7 cellular contexts compared by ENCODE assay signal in genomic region chr1:154198756-154199562, GRCh38. TPM values are rescaled to one million over a fixed set of nuclear protein-coding genes. Genes with fewer than 3 reads are reported as not detected.
DNase-seq lines count a peak whose midpoint lies in the region; ATAC-seq and TF ChIP-seq lines count a peak whose summit lies in the region.

No MANE protein-coding gene starts in this region.

- in situ Hi-C loops in mammary epithelial cell (cut with MboI; ENCODE audit: low sequenced_read_pairs in 2 of 2), result no loop called here

- H3K4me3 ChIP-seq in HUES48 (ENCODE audit: low read depth, low read length), result 0 out of 2 replicates have a peak overlapping the region, but pooled peaks have one; percentile 18
- H3K4me3 ChIP-seq in mammary epithelial cell (replicated peaks in 1 of 3; ENCODE audit: insufficient read depth in 1 of 3, low read depth in 2 of 3, low read length in 3 of 3), result no peak overlapping the region
- H3K4me3 ChIP-seq in kidney epithelial cell (ENCODE audit: low read depth, low read length), result no peak overlapping the region
- H3K4me3 ChIP-seq in testis, result no peak overlapping the region

- TF ChIP-seq POLR2A in testis (IDR thresholded peaks at IDR 0.05), result no peak

- intact Hi-C loops in mammary epithelial cell (cut with micrococcal nuclease), result loop anchor here (1.0 to 10.0 kb wide), 4 partner anchors 21 to 346 kb away; partner anchors contain the start of genes HAX1 and UBAP2L
- intact Hi-C loops in testis (cut with DNase I; ENCODE audit: low total_unique reads), result no loop called here

- BruUV-seq in mammary epithelial cell (replicated peaks; lab: Mats Ljungman, UMichigan), result no TSS peak

- TF ChIP-seq CTCF in mammary epithelial cell (conservative IDR thresholded peaks at IDR 0.05 in 1 of 2, IDR thresholded peaks at IDR 0.05 in 1 of 2; ENCODE audit: extremely low read depth in 1 of 2, insufficient read depth in 1 of 2, low read depth in 1 of 2, low read length in 2 of 2) (peak; percentile 52 to 57), kidney epithelial cell (IDR thresholded peaks at IDR 0.05; ENCODE audit: insufficient read depth, low read length, poor library complexity, severe bottlenecking) (peak; percentile 62), testis (IDR thresholded peaks at IDR 0.05) (peak; percentile 14 to 53 (median 50))

- CTCF ChIA-PET in mammary epithelial cell (lab: Charles Lee; ENCODE audit: low non-redundant PET), result interaction anchor here (0.5 to 1.6 kb wide), 2 partner anchors 13 to 136 kb away, joined by 4 to 8 read pairs; no protein-coding TSS in a partner anchor

- H3K27me3 ChIP-seq in HUES48 (ENCODE audit: control insufficient read depth, insufficient read depth, low read length), result no peaks in the 10 kb centered on the region
- no peaks in the 10 kb centered on the region for H3K27me3 ChIP-seq in mammary epithelial cell (ENCODE audit: insufficient read depth, low read length)
- H3K27me3 ChIP-seq in kidney epithelial cell (ENCODE audit: control insufficient read depth, insufficient read depth, low read length), result peaks cover 4% of the 10 kb centered on the region
- no peaks in the 10 kb centered on the region for H3K27me3 ChIP-seq in testis

- H3K4me1 ChIP-seq in HUES48 (ENCODE audit: control insufficient read depth, insufficient read depth, low read length) (peaks cover 10% of the 10 kb centered on the region), mammary epithelial cell (ENCODE audit: insufficient read depth, low read length) (peaks cover 9% of the 10 kb centered on the region), testis (peaks cover 9% of the 10 kb centered on the region)

- peak; percentile 44 for DNase-seq in Daoy (ENCODE audit: low read depth)
- DNase-seq in RPMI7951 (ENCODE audit: low read depth), result peak; percentile 62
- DNase-seq in mammary epithelial cell, result peak; percentile 48
- DNase-seq in kidney epithelial cell (ENCODE audit: low read depth), result no peak
- peak; percentile 72 for DNase-seq in testis

- dilution Hi-C loops in mammary epithelial cell (cut with HindIII; ENCODE audit: low sequenced_read_pairs), result loop anchor here (5.0 kb wide), 1 partner anchor 58 kb away; no protein-coding TSS in a partner anchor

- no peak overlapping the region for H3K27ac ChIP-seq in HUES48 (ENCODE audit: low read depth, low read length)
- no peak overlapping the region for H3K27ac ChIP-seq in mammary epithelial cell (ENCODE audit: insufficient read depth, low read depth, low read length)
- H3K27ac ChIP-seq in testis, result peak overlapping the region in 1 of 2 donors; percentile 45

- no peak for ATAC-seq in GM21619 (IDR thresholded peaks at IDR 0.05; ENCODE audit: unreplicated experiment)

- no peak overlapping the region for H3K4me2 ChIP-seq in mammary epithelial cell (ENCODE audit: insufficient read depth, low read depth, low read length)

- H4K20me1 ChIP-seq in mammary epithelial cell (ENCODE audit: insufficient read depth, low read length), result no peaks in the 10 kb centered on the region

- H3K36me3 ChIP-seq in HUES48 (ENCODE audit: control insufficient read depth, insufficient read depth, low read length) (no peaks in the 10 kb centered on the region), mammary epithelial cell (ENCODE audit: insufficient read depth, low read length) (no peaks in the 10 kb centered on the region), kidney epithelial cell (ENCODE audit: control insufficient read depth, insufficient read depth, low read length) (no peaks in the 10 kb centered on the region), testis (ENCODE audit: low read depth, missing control alignments) (no peaks in the 10 kb centered on the region)

- no peaks in the 10 kb centered on the region for H3K9me3 ChIP-seq in HUES48 (ENCODE audit: control insufficient read depth, insufficient read depth, low read length)
- H3K9me3 ChIP-seq in mammary epithelial cell (replicated peaks; ENCODE audit: insufficient read depth, low read length), result no peaks in the 10 kb centered on the region
- no peaks in the 10 kb centered on the region for H3K9me3 ChIP-seq in testis

- no peak overlapping the region for H3K9ac ChIP-seq in HUES48 (ENCODE audit: low read depth, low read length)
- H3K9ac ChIP-seq in mammary epithelial cell (ENCODE audit: insufficient read depth, low read length), result no peak overlapping the region

- peak overlapping the region; percentile 24 for H2AFZ ChIP-seq in mammary epithelial cell (ENCODE audit: low read depth, low read length)

- WGBS in mammary epithelial cell (ENCODE audit: low coverage, missing lambda C conversion rate), result 10% methylated on average over 5 of the region's 5 CpGs
- 21 to 36% methylated on average over 5 of the region's 5 CpGs for WGBS in testis, 2 donors

- no peaks in the 10 kb centered on the region for H3K79me2 ChIP-seq in mammary epithelial cell (ENCODE audit: insufficient read depth, low read length)

RNA-seq across cellular contexts. Expression of gene TPM3, which starts 7.1 kb away (rescaled TPM):
- total RNA-seq in Daoy (2014; rRNA removed; shearing (Covaris generic)), result 1,219 and 1,519 TPM in 2 replicates
- 499 and 606 TPM in 2 replicates for total RNA-seq in RPMI7951 (2014; rRNA removed; shearing (Covaris generic))
- total RNA-seq in mammary epithelial cell (100 to 1,000 TPM; 330 to 550 TPM), kidney epithelial cell (434 and 529 TPM in 2 replicates), testis (100 to 1,000 TPM; 290 to 356 TPM)
- polyA plus RNA-seq in mammary epithelial cell (440 TPM), testis (ENCODE audit: insufficient read depth, low read depth, low replicate concordance) (266 TPM)
- 266 TPM for polyA minus RNA-seq in mammary epithelial cell

RNA-seq across cellular contexts. Expression of gene CFAP141, which starts 7.2 kb away (rescaled TPM):
- total RNA-seq in Daoy (2014; rRNA removed; shearing (Covaris generic)), result not detected in 2 replicates
- total RNA-seq in RPMI7951 (2014; rRNA removed; shearing (Covaris generic)), result not detected in 2 replicates
- not detected for total RNA-seq in mammary epithelial cell
- polyA plus RNA-seq in mammary epithelial cell, result not detected
- not detected for polyA minus RNA-seq in mammary epithelial cell
- total RNA-seq in kidney epithelial cell, result not detected in 2 replicates
- total RNA-seq in testis, result 1 to 10 TPM; 4.0 to 8.4 TPM
- 38.3 TPM for polyA plus RNA-seq in testis (ENCODE audit: insufficient read depth, low read depth, low replicate concordance)

RNA-seq across cellular contexts. Expression of gene UBAP2L, which starts 21.8 kb away (rescaled TPM):
- 98.6 and 105 TPM in 2 replicates for total RNA-seq in Daoy (2014; rRNA removed; shearing (Covaris generic))
- total RNA-seq in RPMI7951 (2014; rRNA removed; shearing (Covaris generic)), result 52.8 and 73.8 TPM in 2 replicates
- total RNA-seq in mammary epithelial cell (100 to 1,000 TPM in 1 of 2 donors, 10 to 100 TPM in 1; 63.7 to 168 TPM), kidney epithelial cell (61.7 and 70.9 TPM in 2 replicates), testis (100 to 1,000 TPM; 159 to 166 TPM)
- polyA plus RNA-seq in mammary epithelial cell (147 TPM), testis (ENCODE audit: insufficient read depth, low read depth, low replicate concordance) (174 TPM)
- polyA minus RNA-seq in mammary epithelial cell, result 161 TPM

RNA-seq across cellular contexts. Expression of gene NUP210L, which starts 44.1 kb away (rescaled TPM):
- not detected in 2 replicates for total RNA-seq in Daoy (2014; rRNA removed; shearing (Covaris generic))
- not detected in 2 replicates for total RNA-seq in RPMI7951 (2014; rRNA removed; shearing (Covaris generic))
- under 1 TPM in 1 of 2 donors, not detected in 1; under 0.01 TPM for total RNA-seq in mammary epithelial cell
- not detected for polyA plus RNA-seq in mammary epithelial cell
- not detected for polyA minus RNA-seq in mammary epithelial cell
- not detected in 2 replicates for total RNA-seq in kidney epithelial cell
- total RNA-seq in testis, result 10 to 100 TPM; 23.0 to 24.4 TPM
- 77.2 TPM for polyA plus RNA-seq in testis (ENCODE audit: insufficient read depth, low read depth, low replicate concordance)
